10 cellular contexts compared by ENCODE assay signal in the genomic region with DNA sequence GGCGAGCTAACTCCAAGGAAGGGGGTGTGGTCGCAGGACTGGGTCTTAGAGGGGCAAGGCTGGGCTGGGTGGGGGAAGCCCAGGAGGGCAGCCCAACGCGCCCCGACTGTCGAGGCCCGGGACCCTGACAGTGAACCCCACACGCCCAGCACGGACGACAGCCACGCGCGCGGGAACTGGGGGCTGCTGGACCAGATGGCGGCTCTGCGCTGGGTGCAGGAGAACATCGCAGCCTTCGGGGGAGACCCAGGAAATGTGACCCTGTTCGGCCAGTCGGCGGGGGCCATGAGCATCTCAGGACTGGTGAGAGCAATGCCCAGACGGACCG. TPM values are rescaled to one million over a fixed set of nuclear protein-coding genes. Genes with fewer than 3 reads are reported as not detected.
DNase-seq lines count a peak whose midpoint lies in the region; ATAC-seq and TF ChIP-seq lines count a peak whose summit lies in the region.
"Had no signal": no experiment of that assay in that cellular context is flagged by ENCODE, and none has a peak within 500 bp of the region (broad histone marks: within the 10 kb centered on the region; RNA-seq: fewer than 3 reads in every experiment).

No MANE protein-coding gene starts in this region.

- peaks cover 15 to 18% of the 10 kb centered on the region in 2 donors for H3K4me1 Mint-ChIP-seq in effector memory CD8-positive, alpha-beta T cell (ENCODE audit: low read depth in 2 of 2)
- H3K4me1 Mint-ChIP-seq in osteocyte (ENCODE audit: unreplicated experiment) = peaks cover 5% of the 10 kb centered on the region

- H3K27ac Mint-ChIP-seq in effector memory CD8-positive, alpha-beta T cell = no peak overlapping the region
- no peak overlapping the region for H3K27ac Mint-ChIP-seq in osteocyte (ENCODE audit: unreplicated experiment)

- H3K9me3 ChIP-seq in BLaER1 (no peaks in the 10 kb centered on the region), NT2/D1 (ENCODE audit: insufficient read depth, low read length) (no peaks in the 10 kb centered on the region)
- H3K9me3 ChIP-seq: right lobe of liver had no signal

- H3K4me1 ChIP-seq in BLaER1 = peaks cover 51% of the 10 kb centered on the region
- peaks cover 12% of the 10 kb centered on the region for H3K4me1 ChIP-seq in NT2/D1 (ENCODE audit: insufficient read depth, insufficient read length)

- H3K9me3 Mint-ChIP-seq in effector memory CD8-positive, alpha-beta T cell = no peaks in the 10 kb centered on the region
- no peaks in the 10 kb centered on the region for H3K9me3 Mint-ChIP-seq in osteocyte (ENCODE audit: unreplicated experiment)
- H3K9me3 Mint-ChIP-seq: T-helper 1 cell treated with Interleukin-12 subunit alpha and Interleukin-12 subunit beta and Interleukin-4 antibody, amounts not matched to agents 30 μg/mL and 1 μg/mL, for 36 hours had no signal

- peaks cover 3% of the 10 kb centered on the region for H3K36me3 Mint-ChIP-seq in effector memory CD8-positive, alpha-beta T cell (ENCODE audit: insufficient read depth)
- H3K36me3 Mint-ChIP-seq in osteocyte (ENCODE audit: unreplicated experiment) = no peaks in the 10 kb centered on the region

- DNase-seq in NT2/D1 (ENCODE audit: low read depth, low spot score) (no peak), osteocyte (ENCODE audit: extremely low spot score, unreplicated experiment) (no peak), kidney glomerular epithelial cell (lab: John Stamatoyannopoulos, UW) (no peak), C1 segment of cervical spinal cord (lab: John Stamatoyannopoulos, UW) (no peak), NCI-H524 (lab: John Stamatoyannopoulos, UW) (no peak)
- no peak for DNase-seq in effector memory CD8-positive, alpha-beta T cell
- DNase-seq in stimulated activated CD4-positive, alpha-beta T cell treated with anti-CD3 and anti-CD28 coated beads, Interleukin-4, amount 100 ng/mL, for 4 hours = no peak

- H3K4me3 ChIP-seq in BLaER1 (peak overlapping the region; percentile 55), NT2/D1 (ENCODE audit: insufficient read length, low read depth) (peak overlapping the region; percentile 24)

- no peak overlapping the region for H3K9ac ChIP-seq in BLaER1
- peak overlapping the region; percentile 65 for H3K9ac ChIP-seq in NT2/D1 (ENCODE audit: insufficient read length, low read depth)

- H3K4me3 Mint-ChIP-seq in effector memory CD8-positive, alpha-beta T cell = peak overlapping the region; percentile 58 to 62
- H3K4me3 Mint-ChIP-seq in osteocyte (ENCODE audit: unreplicated experiment) = peak overlapping the region; percentile 53

- ATAC-seq in effector memory CD8-positive, alpha-beta T cell (replicated peaks) = no peak

- H4K20me1 ChIP-seq in BLaER1 = peaks cover 8% of the 10 kb centered on the region; the same call in 1 of the 2 replicates

- H3K36me3 ChIP-seq in BLaER1 (no peaks in the 10 kb centered on the region), NT2/D1 (ENCODE audit: insufficient read depth, insufficient read length, low read length) (no peaks in the 10 kb centered on the region)

- TF ChIP-seq CTCF in osteocyte (IDR thresholded peaks at IDR 0.05) = no peak

- H3K27me3 Mint-ChIP-seq in effector memory CD8-positive, alpha-beta T cell = no peaks in the 10 kb centered on the region
- peaks cover 2% of the 10 kb centered on the region for H3K27me3 Mint-ChIP-seq in osteocyte (ENCODE audit: unreplicated experiment)

- H3K27me3 ChIP-seq in BLaER1 = no peaks in the 10 kb centered on the region
- peaks cover 45% of the 10 kb centered on the region for H3K27me3 ChIP-seq in NT2/D1 (ENCODE audit: insufficient read depth, insufficient read length)
- H3K27me3 ChIP-seq: right lobe of liver had no signal

- peak overlapping the region; percentile 91 for H3K4me2 ChIP-seq in BLaER1

- H3K27ac ChIP-seq in BLaER1 = no peak overlapping the region
- H3K27ac ChIP-seq: right lobe of liver had no signal

RNA-seq across cellular contexts. Expression of a gene that starts 12.7 kb away (rescaled TPM):
- 3.3 and 3.8 TPM in 2 replicates for total RNA-seq in osteocyte

RNA-seq across cellular contexts. Expression of a gene that starts 27.8 kb away (rescaled TPM):
- total RNA-seq in osteocyte = 75.2 and 88.3 TPM in 2 replicates

RNA-seq across cellular contexts. Expression of a gene that starts 40.1 kb away (rescaled TPM):
- 0.24 and 0.73 TPM in 2 replicates for total RNA-seq in osteocyte
